ENCODE assay signal across 8 cellular contexts in genomic region chr17:4143563-4144410, GRCh38. TPM values are rescaled to one million over a fixed set of nuclear protein-coding genes. Genes with fewer than 3 reads are reported as not detected.
DNase-seq lines count a peak whose midpoint lies in the region; ATAC-seq, FAIRE-seq and TF ChIP-seq lines count a peak whose summit lies in the region.

No MANE protein-coding gene starts in this region.

- no peaks in the 10 kb centered on the region for H3K36me3 ChIP-seq in BE2C

- peak; percentile 82 for DNase-seq in BE2C
- peak; percentile 78 for DNase-seq in GM19239 (ENCODE audit: insufficient read length, low spot score)
- peak; percentile 72 to 89 for DNase-seq in NCI-H526 (lab: John Stamatoyannopoulos, UW)
- DNase-seq in activated CD4-positive, alpha-beta T cell treated with anti-CD3 and anti-CD28 coated beads, Interleukin-2, amount 10 ng/mL, durations not matched to agents 7 days and 5 days = peak; percentile 91
- peak; percentile 82 for DNase-seq in dedifferentiated amniotic fluid mesenchymal stem cell (ENCODE audit: extremely low spot score)
- DNase-seq in left kidney (ENCODE audit: low read depth, low spot score) = peak; percentile 97
- peak; percentile 81 to 83 for DNase-seq in stimulated activated CD4-positive, alpha-beta T cell treated with anti-CD3 and anti-CD28 coated beads, Interleukin-1b, Interleukin-23, amount 100 ng/mL, for 4 hours (ENCODE audit: low read depth in 2 of 2)

- H3K9me3 ChIP-seq in BE2C = no peaks in the 10 kb centered on the region

- no peaks in the 10 kb centered on the region for H3K9me3 Mint-ChIP-seq in activated CD4-positive, alpha-beta T cell treated with anti-CD3 and anti-CD28 coated beads, Interleukin-2, amount 10 ng/mL, durations not matched to agents 7 days and 5 days

- H3K27me3 Mint-ChIP-seq in activated CD4-positive, alpha-beta T cell treated with anti-CD3 and anti-CD28 coated beads, Interleukin-2, amount 10 ng/mL, durations not matched to agents 7 days and 5 days = no peaks in the 10 kb centered on the region

- CTCF ChIA-PET in activated CD4-positive, alpha-beta T cell treated with anti-CD3 and anti-CD28 coated beads, Interleukin-2, amount 10 ng/mL, durations not matched to agents 7 days and 5 days (lab: Charles Lee) = interaction anchor here (0.6 to 2.1 kb wide), 12 partner anchors 9 to 1280 kb away, joined by 3 to 10 read pairs (median 4); partner anchors contain the start of gene NCBP3

- H3K4me3 ChIP-seq in BE2C (ENCODE audit: low read depth, low read length) = peak overlapping the region; percentile 82

- no peaks in the 10 kb centered on the region for H3K27me3 ChIP-seq in BE2C

- H3K36me3 Mint-ChIP-seq in activated CD4-positive, alpha-beta T cell treated with anti-CD3 and anti-CD28 coated beads, Interleukin-2, amount 10 ng/mL, durations not matched to agents 7 days and 5 days (ENCODE audit: low read depth) = peaks cover 14% of the 10 kb centered on the region

- H3K4me3 Mint-ChIP-seq in activated CD4-positive, alpha-beta T cell treated with anti-CD3 and anti-CD28 coated beads, Interleukin-2, amount 10 ng/mL, durations not matched to agents 7 days and 5 days = peak overlapping the region; percentile 99

- peak overlapping the region; percentile 100 for H3K27ac Mint-ChIP-seq in activated CD4-positive, alpha-beta T cell treated with anti-CD3 and anti-CD28 coated beads, Interleukin-2, amount 10 ng/mL, durations not matched to agents 7 days and 5 days

- peaks cover 50% of the 10 kb centered on the region for H3K4me1 Mint-ChIP-seq in activated CD4-positive, alpha-beta T cell treated with anti-CD3 and anti-CD28 coated beads, Interleukin-2, amount 10 ng/mL, durations not matched to agents 7 days and 5 days

- POLR2A ChIA-PET in activated CD4-positive, alpha-beta T cell treated with anti-CD3 and anti-CD28 coated beads, Interleukin-2, amount 10 ng/mL, durations not matched to agents 7 days and 5 days (lab: Charles Lee) = interaction anchor here (0.6 to 2.0 kb wide), 8 partner anchors 11 to 824 kb away, joined by 3 to 8 read pairs (median 4); partner anchors contain the start of gene SPAG7

- no peak for TF ChIP-seq CTCF in BE2C (IDR thresholded peaks at IDR 0.05; ENCODE audit: low read depth, low read length)

- H3K4me1 ChIP-seq in BE2C = no peaks in the 10 kb centered on the region

- peak; percentile 53 for ATAC-seq in HG03442 (IDR thresholded peaks at IDR 0.05; ENCODE audit: unreplicated experiment)

- FAIRE-seq in GM19239 (lab: Jason Lieb, UNC) = peak; percentile 97

RNA-seq across cellular contexts. Expression of gene CYB5D2, which starts 0.8 kb away (rescaled TPM):
- 27.1 TPM for polyA plus RNA-seq in BE2C (2012; ENCODE audit: insufficient read depth, insufficient read length, low read depth)
- 1 to 10 TPM; 6.8 to 7.6 TPM for total RNA-seq in activated CD4-positive, alpha-beta T cell treated with anti-CD3 and anti-CD28 coated beads, Interleukin-2, amount 10 ng/mL, durations not matched to agents 7 days and 5 days

RNA-seq across cellular contexts. Expression of gene ZZEF1, which starts 1.0 kb away (rescaled TPM):
- 27.8 TPM for polyA plus RNA-seq in BE2C (2012; ENCODE audit: insufficient read depth, insufficient read length, low read depth)
- 10 to 100 TPM; 62.5 to 66.2 TPM for total RNA-seq in activated CD4-positive, alpha-beta T cell treated with anti-CD3 and anti-CD28 coated beads, Interleukin-2, amount 10 ng/mL, durations not matched to agents 7 days and 5 days

Comparison
In these comparisons a context has a peak if more than half of its experiments do, and no peak if none do; other contexts are left out.
1. Peak in every context shown above with its lines: DNase-seq, ATAC-seq and H3K4me3 ChIP-seq.